8 cellular contexts compared by ENCODE assay signal in genomic region chr12:111812881-111813741, GRCh38. TPM values are rescaled to one million over a fixed set of nuclear protein-coding genes. Genes with fewer than 3 reads are reported as not detected.
DNase-seq lines count a peak whose midpoint lies in the region; ATAC-seq, FAIRE-seq and TF ChIP-seq lines count a peak whose summit lies in the region.

No MANE protein-coding gene starts in this region.

- ATAC-seq in HG03354 (IDR thresholded peaks at IDR 0.05; ENCODE audit: poor library complexity, severe bottlenecking, unreplicated experiment) (peak; percentile 72), left lung (peak; percentile 99), HG02571 (IDR thresholded peaks at IDR 0.05; ENCODE audit: unreplicated experiment) (no peak)

- no peak overlapping the region for H3K9ac ChIP-seq in colonic mucosa (ENCODE audit: low read depth in 2 of 2, low read length in 2 of 2)

- peak; percentile 85 for FAIRE-seq in G401.6 (lab: Jason Lieb, UNC)

- H3K36me3 ChIP-seq in colonic mucosa: peaks cover 6% of the 10 kb centered on the region
- H3K36me3 ChIP-seq in left lung: peaks cover 0 to 46% of the 10 kb centered on the region in 2 donors

- intact Hi-C loops in colonic mucosa (cut with DNase I): loop anchor here (2.0 kb wide), 1 partner anchor 60 kb away; no protein-coding TSS in a partner anchor
- intact Hi-C loops in left lung (cut with DNase I): loop anchor here in 1 of 2 donors (5.0 kb wide), 1 partner anchor 56 kb away; no protein-coding TSS in a partner anchor

- no peaks in the 10 kb centered on the region for H3K4me1 ChIP-seq in colonic mucosa
- H3K4me1 ChIP-seq in left lung: peaks cover 0 to 6% of the 10 kb centered on the region in 2 donors

- TF ChIP-seq CTCF in colonic mucosa (IDR thresholded peaks at IDR 0.05) (peak; percentile 56), left lung (IDR thresholded peaks at IDR 0.05) (peak; percentile 67 to 81)

- no peaks in the 10 kb centered on the region for H3K27me3 ChIP-seq in colonic mucosa
- H3K27me3 ChIP-seq in left lung: no peaks in the 10 kb centered on the region

- no peak overlapping the region for H3K4me3 ChIP-seq in colonic mucosa
- H3K4me3 ChIP-seq in left lung: no peak overlapping the region

- H3K9me3 ChIP-seq in colonic mucosa: no peaks in the 10 kb centered on the region
- H3K9me3 ChIP-seq in left lung: no peaks in the 10 kb centered on the region

- DNase-seq in NCI-H526 (lab: John Stamatoyannopoulos, UW) (peak; percentile 70 to 90), colonic mucosa (peak; percentile 80), left lung (peak in 1 of 2 donors; percentile 75)
- DNase-seq in activated CD4-positive, alpha-beta T cell treated with anti-CD3 and anti-CD28 coated beads for 4 hours: peak; percentile 61
- peak; percentile 55 for DNase-seq in stimulated activated CD4-positive, alpha-beta T cell treated with anti-CD3 and anti-CD28 coated beads, Interleukin-4, amount 100 ng/mL, for 1 hour

- H3K27ac ChIP-seq in colonic mucosa (no peak overlapping the region), left lung (peak overlapping the region in 1 of 2 donors; percentile 21)

RNA-seq across cellular contexts. Expression of gene MAPKAPK5, which starts 28.9 kb away (rescaled TPM):
- total RNA-seq in colonic mucosa: 10 to 100 TPM; 76.9 to 84.8 TPM
- total RNA-seq in left lung: 10 to 100 TPM; 31.7 to 43.1 TPM

RNA-seq across cellular contexts. Expression of gene ALDH2, which starts 46.4 kb away (rescaled TPM):
- total RNA-seq in colonic mucosa: 100 to 1,000 TPM; 240 to 398 TPM
- total RNA-seq in left lung: 100 to 1,000 TPM; 239 to 289 TPM
